In the genomic region with DNA sequence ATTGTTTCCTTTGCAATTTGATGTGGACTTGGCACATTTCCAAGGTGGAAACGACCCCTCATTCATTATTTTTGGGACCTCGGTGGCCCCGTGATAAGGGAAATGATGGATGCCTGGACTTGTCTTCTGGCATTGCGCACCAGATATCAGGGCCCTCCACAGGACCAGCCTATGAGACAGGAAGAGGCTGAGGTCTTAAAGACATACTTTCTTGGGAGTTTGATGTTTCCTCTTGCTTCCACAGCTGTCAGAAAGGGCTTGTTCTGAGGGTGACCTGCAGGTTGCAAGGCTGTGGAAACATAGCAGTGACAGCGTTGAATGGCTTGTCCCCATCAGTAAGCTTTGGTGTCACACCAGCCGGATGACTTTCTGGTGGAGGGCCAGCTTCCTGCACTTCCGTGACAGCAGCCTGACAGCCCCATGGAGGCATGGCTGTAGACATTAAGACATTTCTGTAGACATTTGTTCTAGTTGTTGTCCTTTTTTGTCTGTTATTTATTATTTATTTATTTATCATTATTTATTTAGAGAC, we compare ENCODE assay signal across 12 cellular contexts.
A peak's percentile ranks its signal among the peaks of the same experiment; 100 is the strongest.
DNase-seq lines count a peak whose midpoint lies in the region; ATAC-seq, FAIRE-seq and TF ChIP-seq lines count a peak whose summit lies in the region.
"Had no signal": no experiment of that assay in that cellular context is flagged by ENCODE, and none has a peak within 500 bp of the region (broad histone marks: within the 10 kb centered on the region; RNA-seq: fewer than 3 reads in every experiment).

No MANE protein-coding gene starts in this region.

- H3K27me3 ChIP-seq in heart right ventricle, result no peaks in the 10 kb centered on the region
- H3K27me3 ChIP-seq in PC-9 (ENCODE audit: insufficient read depth, low read depth), result no peaks in the 10 kb centered on the region

- BruUV-seq in PC-9 (replicated peaks; lab: Mats Ljungman, UMichigan), result no TSS peak

- H2AFZ ChIP-seq in PC-9, result no peak overlapping the region

- peak; percentile 77 for DNase-seq in NB4 (ENCODE audit: low read depth)
- peak; percentile 26 to 30 for DNase-seq in heart right ventricle
- no peak for DNase-seq in HTR-8/SVneo (ENCODE audit: insufficient read length, low spot score)
- no peak for DNase-seq in PC-9
- DNase-seq: activated CD4-positive, alpha-beta T cell treated with anti-CD3 and anti-CD28 coated beads for 48 hours; NCI-H345 had no signal

- TF ChIP-seq POLR2A in NB4 (IDR thresholded peaks at IDR 0.05; ENCODE audit: extremely low read depth, insufficient read length), result no peak

- H3K4me1 ChIP-seq in heart right ventricle (peaks cover 6 to 88% (median 69%) of the 10 kb centered on the region in 9 donors), PC-9 (replicated peaks; ENCODE audit: insufficient read depth) (0 out of 2 replicates have a peak, but pooled peaks cover 6% of the 10 kb centered on the region)

- CTCF ChIA-PET in PC-9 (lab: Charles Lee), result no interaction called here

- no peaks in the 10 kb centered on the region; the same call in 1 of the 2 replicates for H4K20me1 ChIP-seq in PC-9 (ENCODE audit: insufficient read depth)

- 26 to 33% methylated on average over 7 of the region's 7 CpGs for WGBS in heart right ventricle, 2 donors

- H3K9me2 ChIP-seq in PC-9 (ENCODE audit: insufficient read depth), result no peaks in the 10 kb centered on the region

- POLR2A ChIA-PET in PC-9 (lab: Charles Lee; ENCODE audit: unreplicated experiment), result no interaction called here

- TF ChIP-seq CTCF in NB4 (IDR thresholded peaks at IDR 0.05; ENCODE audit: low read depth, low read length), result no peak
- no peak for TF ChIP-seq CTCF in heart right ventricle (IDR thresholded peaks at IDR 0.05)
- TF ChIP-seq CTCF in PC-9 (conservative IDR thresholded peaks at IDR 0.05), result no peak

- H3K27ac ChIP-seq in heart right ventricle (peak overlapping the region in 6 of 10 donors; percentile 1 to 68 (median 46)), PC-9 (no peak overlapping the region)
- H3K27ac ChIP-seq: C4-2B had no signal

- H3K79me2 ChIP-seq in PC-9 (ENCODE audit: low read depth), result peaks cover 68% of the 10 kb centered on the region

- intact Hi-C loops in heart right ventricle (cut with DNase I) (loop anchor here in 3 of 10 donors (5.0 kb wide), 3 partner anchors 63 to 88 kb away; no protein-coding TSS in a partner anchor), PC-9 (cut with micrococcal nuclease; ENCODE audit: unreplicated experiment) (no loop called here)

- H3K36me3 ChIP-seq in heart right ventricle (peaks cover 0 to 4% (median 0%) of the 10 kb centered on the region in 9 donors), PC-9 (ENCODE audit: low read depth) (peaks cover 14% of the 10 kb centered on the region)

- ATAC-seq in GM18508 (IDR thresholded peaks at IDR 0.05; ENCODE audit: insufficient read depth, unreplicated experiment) (peak; percentile 64), HG02678 (IDR thresholded peaks at IDR 0.05; ENCODE audit: unreplicated experiment) (peak; percentile 65), heart right ventricle (peak in 7 of 8 donors; percentile 20 to 57 (median 40)), GM21529 (IDR thresholded peaks at IDR 0.05; ENCODE audit: unreplicated experiment) (no peak), GM19023 (IDR thresholded peaks at IDR 0.05; ENCODE audit: unreplicated experiment) (no peak)

- no peak overlapping the region for H3K4me2 ChIP-seq in PC-9

- no peak for FAIRE-seq in HTR-8/SVneo (lab: Jason Lieb, UNC)
- FAIRE-seq: islet of Langerhans had no signal

- H3K9me3 ChIP-seq in heart right ventricle (no peaks in the 10 kb centered on the region), PC-9 (ENCODE audit: insufficient read depth, low read depth) (no peaks in the 10 kb centered on the region)

- H3F3A ChIP-seq in PC-9 (ENCODE audit: insufficient read depth, low read depth), result no peaks in the 10 kb centered on the region

- H3K4me3 ChIP-seq in NB4 (ENCODE audit: low read depth, low read length) (peak overlapping the region; percentile 44), heart right ventricle (no peak overlapping the region), PC-9 (no peak overlapping the region)

Comparison
In these comparisons a context has a peak if more than half of its experiments do, and no peak if none do; other contexts are left out.
1. ATAC-seq: peak in GM18508 (single experiment), HG02678 (single experiment) and heart right ventricle (7 of 8); none in GM21529 (single experiment) and GM19023 (single experiment).
2. DNase-seq: peak in NB4 (single experiment) and heart right ventricle (2 of 2); none in HTR-8/SVneo (single experiment) and PC-9 (0 of 2).